In genomic region chr2:102000012-102000411, GRCh38 we compare ENCODE assay signal across 1 cellular context.
TF ChIP-seq lines count a peak whose summit lies in the region.

No MANE protein-coding gene starts in this region.

TF ChIP-seq in HepG2, 621 proteins besides CTCF, POLR2A, EP300 and RAD21 (continued from another document):
- no peak for TF ChIP-seq KLF11 (CRISPR knock-in tag; IDR thresholded peaks at IDR 0.05)
- no peak for TF ChIP-seq CBX5 (CRISPR knock-in tag; IDR thresholded peaks at IDR 0.05; ENCODE audit: borderline replicate concordance)
- TF ChIP-seq ZNF33B (CRISPR knock-in tag; IDR thresholded peaks at IDR 0.05) = peak; percentile 60; the same call in 1 of the 2 replicates
- no peak for TF ChIP-seq ZNF34 (CRISPR knock-in tag; IDR thresholded peaks at IDR 0.05; ENCODE audit: borderline replicate concordance)
- TF ChIP-seq ZBTB42 (CRISPR knock-in tag; IDR thresholded peaks at IDR 0.05) = no peak
- TF ChIP-seq NR2F1 (CRISPR knock-in tag; IDR thresholded peaks at IDR 0.05) = no peak
- peak; percentile 60; the same call in 1 of the 2 replicates for TF ChIP-seq RCOR2 (CRISPR knock-in tag; IDR thresholded peaks at IDR 0.05)
- TF ChIP-seq ZNF629 (CRISPR knock-in tag; conservative IDR thresholded peaks at IDR 0.05) = peak; percentile 98
- TF ChIP-seq ZMYM3 (CRISPR knock-in tag; IDR thresholded peaks at IDR 0.05) = peak; percentile 96
- no peak for TF ChIP-seq MYPOP (CRISPR knock-in tag; IDR thresholded peaks at IDR 0.05)
- 0 out of 2 replicates have a peak, but pooled peaks have one; percentile 21 for TF ChIP-seq ZNF790 (CRISPR knock-in tag; IDR thresholded peaks at IDR 0.05; ENCODE audit: borderline replicate concordance)
- no peak for TF ChIP-seq ZNF263 (CRISPR knock-in tag; IDR thresholded peaks at IDR 0.05)
- no peak for TF ChIP-seq NR2F6 (IDR thresholded peaks at IDR 0.05)
- no peak for TF ChIP-seq NR2F6 (CRISPR knock-in tag; IDR thresholded peaks at IDR 0.05)
- TF ChIP-seq FOXO1 (CRISPR knock-in tag; IDR thresholded peaks at IDR 0.05) = no peak
- TF ChIP-seq SP1 (IDR thresholded peaks at IDR 0.05) = no peak
- 0 out of 2 replicates have a peak, but pooled peaks have one; percentile 19 for TF ChIP-seq SP1 (CRISPR knock-in tag; IDR thresholded peaks at IDR 0.05)
- no peak for TF ChIP-seq JDP2 (CRISPR knock-in tag; IDR thresholded peaks at IDR 0.05; ENCODE audit: borderline replicate concordance)
- TF ChIP-seq MXD4 (CRISPR knock-in tag; IDR thresholded peaks at IDR 0.05) = no peak
- no peak for TF ChIP-seq NFE2L2 (IDR thresholded peaks at IDR 0.05; ENCODE audit: low read length)
- TF ChIP-seq HNRNPUL1 (IDR thresholded peaks at IDR 0.05; ENCODE audit: low read depth, low read length) = no peak
- peak; percentile 94; the same call in 1 of the 2 replicates for TF ChIP-seq ADNP (CRISPR knock-in tag; IDR thresholded peaks at IDR 0.05)
- no peak for TF ChIP-seq ZNF235 (CRISPR knock-in tag; IDR thresholded peaks at IDR 0.05; ENCODE audit: borderline replicate concordance)
- no peak for TF ChIP-seq ZNF343 (CRISPR knock-in tag; IDR thresholded peaks at IDR 0.05)
- TF ChIP-seq ZNF577 (CRISPR knock-in tag; IDR thresholded peaks at IDR 0.05; ENCODE audit: borderline replicate concordance, low read depth) = 0 out of 2 replicates have a peak, but pooled peaks have one; percentile 3
- no peak for TF ChIP-seq KAT8 (CRISPR knock-in tag; IDR thresholded peaks at IDR 0.05)
- no peak for TF ChIP-seq PREB (CRISPR knock-in tag; IDR thresholded peaks at IDR 0.05)
